In the genomic region with DNA sequence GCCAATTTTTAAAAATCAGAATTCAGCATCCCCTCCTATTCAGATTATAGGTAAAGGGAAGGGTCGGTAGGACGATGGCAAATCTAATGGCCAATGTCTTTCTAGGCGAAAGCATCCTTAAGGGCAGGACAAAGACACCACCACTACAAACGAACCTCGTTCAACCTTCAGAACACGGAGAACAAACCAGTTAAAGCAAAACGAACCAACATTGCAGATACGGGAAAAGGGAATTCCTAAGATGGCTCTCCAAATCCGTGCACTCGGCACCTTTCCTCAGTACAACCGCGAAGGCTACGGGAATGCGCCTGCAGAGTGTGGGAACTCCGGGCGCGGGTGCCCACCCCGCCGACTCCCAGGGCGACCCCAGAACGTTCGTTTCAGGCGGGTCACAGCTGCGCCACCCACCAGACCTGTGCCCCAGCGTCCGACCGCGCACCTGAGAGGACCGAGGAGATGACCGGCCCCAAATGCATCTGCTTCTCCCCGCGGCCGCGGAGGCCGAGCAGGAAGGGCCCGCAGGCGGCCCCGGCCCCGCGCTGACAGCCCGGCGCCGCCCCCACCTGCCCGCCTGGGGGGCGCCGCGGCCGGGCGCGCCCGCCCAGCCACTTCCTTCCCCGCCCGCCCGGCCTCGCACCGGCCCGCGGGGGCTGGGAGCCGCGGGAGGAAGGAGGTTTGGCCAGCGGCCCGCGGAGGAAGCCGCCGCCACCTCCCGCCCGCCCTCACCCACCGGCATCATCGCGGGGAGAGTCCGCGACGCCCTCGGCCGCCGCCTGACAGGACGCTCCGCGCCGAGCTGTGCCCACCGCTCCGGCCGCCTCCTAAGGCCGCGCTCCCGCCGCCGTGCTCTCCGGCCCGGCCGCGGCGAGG, we compare ENCODE assay signal across 8 cellular contexts. TPM values are rescaled to one million over a fixed set of nuclear protein-coding genes. Genes with fewer than 3 reads are reported as not detected.
DNase-seq lines count a peak whose midpoint lies in the region; ATAC-seq and TF ChIP-seq lines count a peak whose summit lies in the region.

No MANE protein-coding gene starts in this region.

- H3K4me1 ChIP-seq in left lung = peaks cover 0 to 20% of the 10 kb centered on the region in 2 donors

- TF ChIP-seq CTCF in left lung (IDR thresholded peaks at IDR 0.05) = no peak

- no peaks in the 10 kb centered on the region for H3K27me3 Mint-ChIP-seq in T-cell
- peaks cover 11% of the 10 kb centered on the region for H3K27me3 Mint-ChIP-seq in stimulated activated naive CD8-positive, alpha-beta T cell treated with anti-CD3 and anti-CD28 coated beads, Interleukin-15, Interleukin-2, amounts not matched to agents 100 ng/mL and 50 ng/mL, for 24 hours

- H3K9me3 ChIP-seq in left lung = no peaks in the 10 kb centered on the region

- H3K27ac ChIP-seq in left lung = peak overlapping the region; percentile 56 to 70

- H3K27me3 ChIP-seq in left lung = peaks cover 2 to 57% of the 10 kb centered on the region in 2 donors

- H3K4me3 ChIP-seq in left lung = peak overlapping the region; percentile 49 to 63

- POLR2A ChIA-PET in T-cell (lab: Charles Lee) = interaction anchor here in 1 of 2 donors (0.5 kb wide), 1 partner anchor 9 kb away, joined by 7 read pairs; no protein-coding TSS in a partner anchor

- H3K4me1 Mint-ChIP-seq in T-cell = peaks cover 18 to 20% (median 20%) of the 10 kb centered on the region in 3 donors
- peaks cover 15% of the 10 kb centered on the region for H3K4me1 Mint-ChIP-seq in stimulated activated naive CD8-positive, alpha-beta T cell treated with anti-CD3 and anti-CD28 coated beads, Interleukin-15, Interleukin-2, amounts not matched to agents 100 ng/mL and 50 ng/mL, for 24 hours (ENCODE audit: low read depth)

- intact Hi-C loops in left lung (cut with DNase I) = no loop called here

- H3K9me3 Mint-ChIP-seq in T-cell = no peaks in the 10 kb centered on the region
- H3K9me3 Mint-ChIP-seq in stimulated activated naive CD8-positive, alpha-beta T cell treated with anti-CD3 and anti-CD28 coated beads, Interleukin-15, Interleukin-2, amounts not matched to agents 100 ng/mL and 50 ng/mL, for 24 hours = no peaks in the 10 kb centered on the region

- peak; percentile 67 for DNase-seq in CD1c-positive myeloid dendritic cell (ENCODE audit: extremely low spot score)
- peak in 9 of 34 experiments; percentile 6 to 28 (median 19) for DNase-seq in T-cell
- peak; percentile 53 for DNase-seq in cerebellar cortex (ENCODE audit: low spot score)
- DNase-seq in left lung = peak in 1 of 2 donors; percentile 85
- no peak for DNase-seq in NOMO-1 treated with dmso at 0.1 percent for 144 hours (lab: John Stamatoyannopoulos, UW; ENCODE audit: unreplicated experiment)

- peak overlapping the region; percentile 77 to 91 for H3K27ac Mint-ChIP-seq in T-cell
- peak overlapping the region; percentile 75 for H3K27ac Mint-ChIP-seq in stimulated activated naive CD8-positive, alpha-beta T cell treated with anti-CD3 and anti-CD28 coated beads, Interleukin-15, Interleukin-2, amounts not matched to agents 100 ng/mL and 50 ng/mL, for 24 hours

- CTCF ChIA-PET in T-cell (lab: Charles Lee) = no interaction called here

- peak; percentile 43 for ATAC-seq in GM19351 (IDR thresholded peaks at IDR 0.05; ENCODE audit: unreplicated experiment)
- peak; percentile 41 for ATAC-seq in HG03280 (IDR thresholded peaks at IDR 0.05; ENCODE audit: unreplicated experiment)
- ATAC-seq in T-cell (replicated peaks in 1 of 4) = peak in 3 of 4 experiments; percentile 24 to 41 (median 39)
- ATAC-seq in left lung = peak; percentile 3

- H3K36me3 Mint-ChIP-seq in T-cell = peaks cover 4% of the 10 kb centered on the region
- peaks cover 5% of the 10 kb centered on the region for H3K36me3 Mint-ChIP-seq in stimulated activated naive CD8-positive, alpha-beta T cell treated with anti-CD3 and anti-CD28 coated beads, Interleukin-15, Interleukin-2, amounts not matched to agents 100 ng/mL and 50 ng/mL, for 24 hours (ENCODE audit: low read depth)

- peak overlapping the region; percentile 86 to 95 (median 91) for H3K4me3 Mint-ChIP-seq in T-cell
- H3K4me3 Mint-ChIP-seq in stimulated activated naive CD8-positive, alpha-beta T cell treated with anti-CD3 and anti-CD28 coated beads, Interleukin-15, Interleukin-2, amounts not matched to agents 100 ng/mL and 50 ng/mL, for 24 hours = peak overlapping the region; percentile 89

- H3K36me3 ChIP-seq in left lung = no peaks in the 10 kb centered on the region

RNA-seq across cellular contexts. Expression of gene PPP1R13B, which starts 0.6 kb away (rescaled TPM):
- total RNA-seq in T-cell = 10 to 100 TPM; 23.8 to 32.4 (median 29.9) TPM
- total RNA-seq in left lung = 10 to 100 TPM; 48.0 to 57.8 TPM
